In the genomic region with DNA sequence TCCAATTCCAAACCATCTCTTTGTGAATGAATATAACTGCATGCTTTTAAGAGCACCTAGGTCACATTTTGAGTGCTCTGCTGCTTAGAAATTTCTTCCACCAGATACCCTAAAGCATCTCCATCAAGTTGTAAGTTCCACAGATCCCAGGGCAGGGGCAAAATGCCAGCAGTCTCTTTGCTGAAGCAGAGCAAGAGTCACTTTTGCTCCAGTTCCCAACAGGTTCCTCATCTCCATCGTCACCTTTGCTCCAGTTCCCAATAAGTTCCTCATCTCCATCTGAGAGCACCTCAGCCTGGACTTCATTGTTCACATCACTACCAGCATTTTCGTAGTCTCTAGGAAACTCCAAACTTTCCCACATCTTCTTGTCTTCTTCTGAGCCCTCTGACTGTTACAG, we compare ENCODE assay signal across 1 cellular context.
TF ChIP-seq lines count a peak whose summit lies in the region.

No MANE protein-coding gene starts in this region.

TF ChIP-seq in HepG2, 621 proteins besides CTCF, POLR2A, EP300 and RAD21 (continued from another document):
- TF ChIP-seq, protein P1, sequence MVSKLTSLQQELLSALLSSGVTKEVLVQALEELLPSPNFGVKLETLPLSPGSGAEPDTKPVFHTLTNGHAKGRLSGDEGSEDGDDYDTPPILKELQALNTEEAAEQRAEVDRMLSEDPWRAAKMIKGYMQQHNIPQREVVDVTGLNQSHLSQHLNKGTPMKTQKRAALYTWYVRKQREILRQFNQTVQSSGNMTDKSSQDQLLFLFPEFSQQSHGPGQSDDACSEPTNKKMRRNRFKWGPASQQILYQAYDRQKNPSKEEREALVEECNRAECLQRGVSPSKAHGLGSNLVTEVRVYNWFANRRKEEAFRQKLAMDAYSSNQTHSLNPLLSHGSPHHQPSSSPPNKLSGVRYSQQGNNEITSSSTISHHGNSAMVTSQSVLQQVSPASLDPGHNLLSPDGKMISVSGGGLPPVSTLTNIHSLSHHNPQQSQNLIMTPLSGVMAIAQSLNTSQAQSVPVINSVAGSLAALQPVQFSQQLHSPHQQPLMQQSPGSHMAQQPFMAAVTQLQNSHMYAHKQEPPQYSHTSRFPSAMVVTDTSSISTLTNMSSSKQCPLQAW (CRISPR knock-in tag; IDR thresholded peaks at IDR 0.05) = no peak
- TF ChIP-seq ZNF839 (CRISPR knock-in tag; IDR thresholded peaks at IDR 0.05; ENCODE audit: borderline replicate concordance) (no peak), TSC22D2 (CRISPR knock-in tag; IDR thresholded peaks at IDR 0.05; ENCODE audit: borderline replicate concordance) (no peak), ZNF30 (CRISPR knock-in tag; IDR thresholded peaks at IDR 0.05) (no peak), NFKBIZ (CRISPR knock-in tag; IDR thresholded peaks at IDR 0.05) (no peak), ZMYM2 (CRISPR knock-in tag; IDR thresholded peaks at IDR 0.05) (no peak), KAT7 (CRISPR knock-in tag; IDR thresholded peaks at IDR 0.05; ENCODE audit: borderline replicate concordance) (no peak), KDM3A (CRISPR knock-in tag; IDR thresholded peaks at IDR 0.05; ENCODE audit: low read depth) (no peak), ZFP41 (CRISPR knock-in tag; IDR thresholded peaks at IDR 0.05; ENCODE audit: borderline replicate concordance) (no peak), PHB2 (IDR thresholded peaks at IDR 0.05; ENCODE audit: partially characterized antibody) (no peak)
- TF ChIP-seq, protein P2, sequence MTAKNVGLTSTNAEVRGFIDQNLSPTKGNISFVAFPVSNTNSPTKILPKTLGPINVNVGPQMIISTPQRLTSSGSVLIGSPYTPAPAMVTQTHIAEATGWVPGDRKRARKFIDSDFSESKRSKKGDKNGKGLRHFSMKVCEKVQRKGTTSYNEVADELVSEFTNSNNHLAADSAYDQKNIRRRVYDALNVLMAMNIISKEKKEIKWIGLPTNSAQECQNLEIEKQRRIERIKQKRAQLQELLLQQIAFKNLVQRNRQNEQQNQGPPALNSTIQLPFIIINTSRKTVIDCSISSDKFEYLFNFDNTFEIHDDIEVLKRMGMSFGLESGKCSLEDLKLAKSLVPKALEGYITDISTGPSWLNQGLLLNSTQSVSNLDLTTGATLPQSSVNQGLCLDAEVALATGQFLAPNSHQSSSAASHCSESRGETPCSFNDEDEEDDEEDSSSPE (CRISPR knock-in tag; IDR thresholded peaks at IDR 0.05) = no peak
- TF ChIP-seq, protein P3, sequence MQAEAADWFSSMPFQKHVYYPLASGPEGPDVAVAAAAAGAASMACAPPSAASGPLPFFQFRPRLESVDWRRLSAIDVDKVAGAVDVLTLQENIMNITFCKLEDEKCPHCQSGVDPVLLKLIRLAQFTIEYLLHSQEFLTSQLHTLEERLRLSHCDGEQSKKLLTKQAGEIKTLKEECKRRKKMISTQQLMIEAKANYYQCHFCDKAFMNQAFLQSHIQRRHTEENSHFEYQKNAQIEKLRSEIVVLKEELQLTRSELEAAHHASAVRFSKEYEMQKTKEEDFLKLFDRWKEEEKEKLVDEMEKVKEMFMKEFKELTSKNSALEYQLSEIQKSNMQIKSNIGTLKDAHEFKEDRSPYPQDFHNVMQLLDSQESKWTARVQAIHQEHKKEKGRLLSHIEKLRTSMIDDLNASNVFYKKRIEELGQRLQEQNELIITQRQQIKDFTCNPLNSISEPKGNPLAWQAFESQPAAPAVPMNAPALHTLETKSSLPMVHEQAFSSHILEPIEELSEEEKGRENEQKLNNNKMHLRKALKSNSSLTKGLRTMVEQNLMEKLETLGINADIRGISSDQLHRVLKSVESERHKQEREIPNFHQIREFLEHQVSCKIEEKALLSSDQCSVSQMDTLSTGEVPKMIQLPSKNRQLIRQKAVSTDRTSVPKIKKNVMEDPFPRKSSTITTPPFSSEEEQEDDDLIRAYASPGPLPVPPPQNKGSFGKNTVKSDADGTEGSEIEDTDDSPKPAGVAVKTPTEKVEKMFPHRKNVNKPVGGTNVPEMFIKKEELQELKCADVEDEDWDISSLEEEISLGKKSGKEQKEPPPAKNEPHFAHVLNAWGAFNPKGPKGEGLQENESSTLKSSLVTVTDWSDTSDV (CRISPR knock-in tag; IDR thresholded peaks at IDR 0.05) = no peak
